28 cellular contexts compared by ENCODE assay signal in the genomic region with DNA sequence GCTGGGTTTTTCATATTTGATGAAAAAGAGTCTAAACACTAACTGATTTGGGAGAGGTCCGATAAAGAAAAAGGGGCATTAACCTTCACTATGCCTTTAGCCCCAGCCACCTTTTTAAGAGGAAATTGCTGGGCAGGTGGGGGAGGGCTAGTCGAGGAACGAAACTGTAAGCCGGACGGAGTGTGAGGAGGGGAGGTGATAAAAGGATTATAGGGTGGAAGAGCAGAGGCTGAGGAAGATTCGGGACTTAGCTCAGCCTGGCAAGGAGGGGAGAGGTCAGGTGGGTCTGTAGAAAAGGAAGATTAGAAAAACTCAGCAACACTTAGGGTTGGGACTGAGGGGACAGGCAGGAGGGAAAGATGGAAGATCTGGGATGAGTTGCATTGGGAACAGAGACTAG.
"Had no signal": no experiment of that assay in that cellular context is flagged by ENCODE, and none has a peak within 500 bp of the region (broad histone marks: within the 10 kb centered on the region; RNA-seq: fewer than 3 reads in every experiment).

No MANE protein-coding gene starts in this region.

- H3K27me3 ChIP-seq: stomach, suprapubic skin, testis, thyroid gland, tibial artery, tibial nerve, transverse colon, upper lobe of left lung, upper lobe of right lung, uterus, vagina had no signal

- H3K27ac Mint-ChIP-seq: stimulated activated effector memory CD8-positive, alpha-beta T cell treated with anti-CD3 and anti-CD28 coated beads, Interleukin-12 subunit alpha, Interleukin-12 subunit beta, amount 100 ng/mL, for 72 hours; stimulated activated memory B cell treated with anti-CD40 and anti-IgM and Interleukin-4, amounts not matched to agents 10 μg/mL and 1 μg/mL and 100 μg/mL, for 72 hours; stimulated activated naive B cell treated with anti-CD40 and anti-IgM and Interleukin-4, amounts not matched to agents 10 μg/mL and 1 μg/mL and 100 μg/mL, for 72 hours; stimulated activated naive CD8-positive, alpha-beta T cell treated with anti-CD3 and anti-CD28 coated beads, Interleukin-15, amount 100 ng/mL, for 72 hours; stimulated activated naive CD8-positive, alpha-beta T cell treated with anti-CD3 and anti-CD28 coated beads, Interleukin-15, Interleukin-2, amounts not matched to agents 100 ng/mL and 50 ng/mL, for 24 hours; type B pancreatic cell had no signal

- H3K36me3 Mint-ChIP-seq: stimulated activated effector memory CD8-positive, alpha-beta T cell treated with anti-CD3 and anti-CD28 coated beads, Interleukin-12 subunit alpha, Interleukin-12 subunit beta, amount 100 ng/mL, for 72 hours; stimulated activated memory B cell treated with anti-CD40 and anti-IgM and Interleukin-4, amounts not matched to agents 10 μg/mL and 1 μg/mL and 100 μg/mL, for 72 hours; stimulated activated naive B cell treated with anti-CD40 and anti-IgM and Interleukin-4, amounts not matched to agents 10 μg/mL and 1 μg/mL and 100 μg/mL, for 72 hours; type B pancreatic cell had no signal

- H3K27ac ChIP-seq: stomach, suprapubic skin, testis, thoracic aorta, thyroid gland, tibial artery, tibial nerve, transverse colon, upper lobe of left lung, upper lobe of right lung, uterus, vagina had no signal

- H3K9me3 Mint-ChIP-seq: stimulated activated effector memory CD8-positive, alpha-beta T cell treated with anti-CD3 and anti-CD28 coated beads, Interleukin-12 subunit alpha, Interleukin-12 subunit beta, amount 100 ng/mL, for 72 hours; stimulated activated memory B cell treated with anti-CD40 and anti-IgM and Interleukin-4, amounts not matched to agents 10 μg/mL and 1 μg/mL and 100 μg/mL, for 72 hours; stimulated activated naive B cell treated with anti-CD40 and anti-IgM and Interleukin-4, amounts not matched to agents 10 μg/mL and 1 μg/mL and 100 μg/mL, for 72 hours; stimulated activated naive CD8-positive, alpha-beta T cell treated with anti-CD3 and anti-CD28 coated beads, Interleukin-15, amount 100 ng/mL, for 72 hours; stimulated activated naive CD8-positive, alpha-beta T cell treated with anti-CD3 and anti-CD28 coated beads, Interleukin-15, Interleukin-2, amounts not matched to agents 100 ng/mL and 50 ng/mL, for 24 hours; type B pancreatic cell had no signal

- H3K9me3 ChIP-seq: stomach, suprapubic skin, testis, thoracic aorta, thyroid gland, tibial artery, tibial nerve, transverse colon, upper lobe of left lung, upper lobe of right lung, uterus, vagina had no signal

- H3K4me1 ChIP-seq: stomach, suprapubic skin, testis, thyroid gland, tibial artery, tibial nerve, transverse colon, upper lobe of right lung, uterus, vagina had no signal

- H3K36me3 ChIP-seq: stomach, suprapubic skin, thoracic aorta, thyroid gland, tibial artery, tibial nerve, transverse colon, upper lobe of left lung, upper lobe of right lung, uterus, vagina had no signal

- H3K27me3 Mint-ChIP-seq: stimulated activated memory B cell treated with anti-CD40 and anti-IgM and Interleukin-4, amounts not matched to agents 10 μg/mL and 1 μg/mL and 100 μg/mL, for 72 hours; type B pancreatic cell had no signal

- H3K4me3 ChIP-seq: stomach, suprapubic skin, testis, thoracic aorta, thyroid gland, tibial artery, tibial nerve, transverse colon, upper lobe of left lung, upper lobe of right lung, uterus, vagina had no signal

- H3K4me1 Mint-ChIP-seq: stimulated activated effector memory CD8-positive, alpha-beta T cell treated with anti-CD3 and anti-CD28 coated beads, Interleukin-12 subunit alpha, Interleukin-12 subunit beta, amount 100 ng/mL, for 72 hours; stimulated activated memory B cell treated with anti-CD40 and anti-IgM and Interleukin-4, amounts not matched to agents 10 μg/mL and 1 μg/mL and 100 μg/mL, for 72 hours; stimulated activated naive B cell treated with anti-CD40 and anti-IgM and Interleukin-4, amounts not matched to agents 10 μg/mL and 1 μg/mL and 100 μg/mL, for 72 hours; stimulated activated naive CD8-positive, alpha-beta T cell treated with anti-CD3 and anti-CD28 coated beads, Interleukin-15, amount 100 ng/mL, for 72 hours had no signal

- DNase-seq: stimulated activated CD4-positive, alpha-beta T cell treated with anti-CD3 and anti-CD28 coated beads, Interleukin-2, amount 100 ng/mL, for 48 hours; stimulated activated CD4-positive, alpha-beta T cell treated with anti-CD3 and anti-CD28 coated beads, Interleukin-4, amount 100 ng/mL, for 1 hour; stimulated activated CD4-positive, alpha-beta T cell treated with anti-CD3 and anti-CD28 coated beads, Interleukin-4, amount 100 ng/mL, for 24 hours; stimulated activated CD4-positive, alpha-beta T cell treated with anti-CD3 and anti-CD28 coated beads, Interleukin-4, amount 100 ng/mL, for 4 hours; stimulated activated CD8-positive, alpha-beta memory T cell treated with anti-CD3 and anti-CD28 coated beads, Interleukin-4, amount 100 ng/mL, for 48 hours; stimulated activated naive B cell treated with anti-CD40 and anti-IgM and Interleukin-4, amounts not matched to agents 10 μg/mL and 1 μg/mL and 100 μg/mL, for 72 hours; stimulated activated naive CD4-positive, alpha-beta T cell; stimulated activated naive CD4-positive, alpha-beta T cell treated with Interleukin-2 at 50 U/mL for 16 hours; stimulated activated naive CD8-positive, alpha-beta T cell treated with anti-CD3 and anti-CD28 coated beads, Interleukin-15, amount 100 ng/mL, for 72 hours; stimulated activated naive CD8-positive, alpha-beta T cell treated with anti-CD3 and anti-CD28 coated beads, Interleukin-15, Interleukin-2, amounts not matched to agents 100 U/mL and 50 U/mL, for 24 hours; stomach; substantia nigra; testis; thyroid gland; tibial artery; transverse colon; trophoblast cell; upper lobe of left lung; upper lobe of right lung; uterus had no signal

- H3K4me3 Mint-ChIP-seq: stimulated activated effector memory CD8-positive, alpha-beta T cell treated with anti-CD3 and anti-CD28 coated beads, Interleukin-12 subunit alpha, Interleukin-12 subunit beta, amount 100 ng/mL, for 72 hours; stimulated activated memory B cell treated with anti-CD40 and anti-IgM and Interleukin-4, amounts not matched to agents 10 μg/mL and 1 μg/mL and 100 μg/mL, for 72 hours; stimulated activated naive B cell treated with anti-CD40 and anti-IgM and Interleukin-4, amounts not matched to agents 10 μg/mL and 1 μg/mL and 100 μg/mL, for 72 hours; stimulated activated naive CD8-positive, alpha-beta T cell treated with anti-CD3 and anti-CD28 coated beads, Interleukin-15, amount 100 ng/mL, for 72 hours; stimulated activated naive CD8-positive, alpha-beta T cell treated with anti-CD3 and anti-CD28 coated beads, Interleukin-15, Interleukin-2, amounts not matched to agents 100 ng/mL and 50 ng/mL, for 24 hours; type B pancreatic cell had no signal
